In the genomic region with DNA sequence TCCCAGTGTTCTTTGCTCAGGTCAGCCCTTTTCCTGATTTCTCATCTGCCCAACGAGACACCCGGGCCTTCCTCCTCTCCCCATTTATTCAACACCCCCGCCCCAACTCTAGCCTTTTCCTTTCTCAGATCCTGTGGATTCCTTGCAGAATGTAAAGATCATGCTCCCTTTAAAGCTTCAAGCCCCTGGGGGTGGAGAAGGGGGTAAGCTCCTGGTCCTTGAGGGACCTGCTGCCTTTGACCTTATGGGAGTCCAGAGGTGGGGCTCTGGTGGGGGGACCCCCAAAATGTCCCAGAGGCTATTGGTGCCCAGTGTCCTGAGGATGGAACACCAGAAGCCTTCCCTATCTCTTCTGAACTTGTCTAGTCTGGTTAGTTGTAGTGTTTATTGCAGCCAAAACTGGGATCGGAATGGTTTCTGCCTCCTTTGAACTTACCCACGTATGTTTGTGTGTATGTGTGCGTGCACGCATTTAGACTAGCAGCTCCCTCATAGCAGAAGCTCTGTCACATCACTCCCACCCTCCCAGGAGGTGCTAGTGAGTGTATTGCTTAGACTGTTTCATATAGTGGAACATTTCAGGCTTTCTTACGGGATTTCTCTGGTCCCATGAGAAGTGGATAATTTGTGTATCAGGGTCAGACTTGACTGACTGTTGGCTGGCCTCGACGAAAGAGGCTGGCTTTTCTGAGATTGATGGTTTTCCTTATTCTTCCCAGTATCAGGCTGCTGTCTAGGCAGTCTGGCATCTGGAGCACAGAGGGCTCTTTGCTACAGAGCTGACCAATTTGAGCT, we compare ENCODE assay signal across 8 cellular contexts. TPM values are rescaled to one million over a fixed set of nuclear protein-coding genes. Genes with fewer than 3 reads are reported as not detected.
DNase-seq lines count a peak whose midpoint lies in the region; ATAC-seq and TF ChIP-seq lines count a peak whose summit lies in the region.

No MANE protein-coding gene starts in this region.

- TF ChIP-seq CTCF in foreskin fibroblast (IDR thresholded peaks at IDR 0.05; ENCODE audit: low read depth, low read length), result peak; percentile 7

- POLR2A ChIA-PET in activated CD4-positive, alpha-beta memory T cell treated with anti-CD3 and anti-CD28 coated beads, Interleukin-2, amount 10 ng/mL, durations not matched to agents 7 days and 5 days (lab: Charles Lee), result interaction anchor here (0.6 to 4.3 kb wide), 16 partner anchors 8 to 255 kb away, joined by 3 to 36 read pairs (median 14); a partner anchor contains a TSS

- CTCF ChIA-PET in activated CD4-positive, alpha-beta memory T cell treated with anti-CD3 and anti-CD28 coated beads, Interleukin-2, amount 10 ng/mL, durations not matched to agents 7 days and 5 days (lab: Charles Lee), result interaction anchor here (2.3 to 9.0 kb wide), 7 partner anchors 9 to 213 kb away, joined by 8 to 109 read pairs (median 29); no protein-coding TSS in a partner anchor

- H3K4me3 Mint-ChIP-seq in activated CD4-positive, alpha-beta memory T cell treated with anti-CD3 and anti-CD28 coated beads, Interleukin-2, amount 10 ng/mL, durations not matched to agents 7 days and 5 days, result peak overlapping the region; percentile 93

- peak overlapping the region; percentile 85 to 88 for H3K4me3 ChIP-seq in foreskin fibroblast (ENCODE audit: low read depth in 1 of 2, low read length in 2 of 2)
- H3K4me3 ChIP-seq in skin epidermis, result peak overlapping the region; percentile 61 to 89 (median 75)

- H3K4me1 Mint-ChIP-seq in activated CD4-positive, alpha-beta memory T cell treated with anti-CD3 and anti-CD28 coated beads, Interleukin-2, amount 10 ng/mL, durations not matched to agents 7 days and 5 days, result peaks cover 44% of the 10 kb centered on the region

- H3K36me3 Mint-ChIP-seq in activated CD4-positive, alpha-beta memory T cell treated with anti-CD3 and anti-CD28 coated beads, Interleukin-2, amount 10 ng/mL, durations not matched to agents 7 days and 5 days (ENCODE audit: low read depth), result peaks cover 25% of the 10 kb centered on the region

- peak overlapping the region; percentile 27 for H3K27ac Mint-ChIP-seq in activated CD4-positive, alpha-beta memory T cell treated with anti-CD3 and anti-CD28 coated beads, Interleukin-2, amount 10 ng/mL, durations not matched to agents 7 days and 5 days

- H3K27me3 Mint-ChIP-seq in activated CD4-positive, alpha-beta memory T cell treated with anti-CD3 and anti-CD28 coated beads, Interleukin-2, amount 10 ng/mL, durations not matched to agents 7 days and 5 days, result peaks cover 4% of the 10 kb centered on the region

- DNase-seq in DMS53 (lab: John Stamatoyannopoulos, UW) (peak; percentile 39), DMS53 treated with DMSO at 0.1 percent for 48 hours (lab: John Stamatoyannopoulos, UW; ENCODE audit: unreplicated experiment) (no peak), foreskin fibroblast (peak in 1 of 2 donors; percentile 63)
- no peak for DNase-seq in activated CD4-positive, alpha-beta memory T cell treated with anti-CD3 and anti-CD28 coated beads, Interleukin-2, amount 10 ng/mL, durations not matched to agents 7 days and 5 days

- ATAC-seq in HG03135 (IDR thresholded peaks at IDR 0.05; ENCODE audit: unreplicated experiment) (no peak), GM21825 (IDR thresholded peaks at IDR 0.05; ENCODE audit: unreplicated experiment) (no peak), HG02610 (IDR thresholded peaks at IDR 0.05; ENCODE audit: unreplicated experiment) (no peak)

- H3K27ac ChIP-seq in skin epidermis, result peak overlapping the region in 4 of 21 experiments; percentile 77 to 90 (median 78)

- H3K9me3 Mint-ChIP-seq in activated CD4-positive, alpha-beta memory T cell treated with anti-CD3 and anti-CD28 coated beads, Interleukin-2, amount 10 ng/mL, durations not matched to agents 7 days and 5 days, result no peaks in the 10 kb centered on the region

RNA-seq across cellular contexts. Expression of a gene that starts 1.1 kb away (rescaled TPM):
- 10 to 100 TPM; 38.6 to 40.4 TPM for total RNA-seq in activated CD4-positive, alpha-beta memory T cell treated with anti-CD3 and anti-CD28 coated beads, Interleukin-2, amount 10 ng/mL, durations not matched to agents 7 days and 5 days
